ENCODE assay signal across 8 cellular contexts in genomic region chr4:128386761-128387599, GRCh38.
DNase-seq lines count a peak whose midpoint lies in the region; ATAC-seq and TF ChIP-seq lines count a peak whose summit lies in the region.

No MANE protein-coding gene starts in this region.

- CTCF ChIA-PET in OCI-LY7 (lab: Charles Lee; ENCODE audit: unreplicated experiment) = no interaction called here

- DNase-seq in DMS79 (lab: John Stamatoyannopoulos, UW) (peak; percentile 16), NCI-H2029 treated with DMSO at 0.1 percent for 48 hours (lab: John Stamatoyannopoulos, UW) (peak; percentile 25), cerebellar cortex (ENCODE audit: low spot score) (peak; percentile 96), left kidney (ENCODE audit: low read depth, low spot score) (peak; percentile 73), suprapubic skin (ENCODE audit: low spot score in 2 of 2) (peak; percentile 94 to 96), GM23338 (ENCODE audit: low spot score) (no peak), OCI-LY7 (ENCODE audit: low spot score) (no peak)

- no peak for TF ChIP-seq EP300 in suprapubic skin (IDR thresholded peaks at IDR 0.05)

- no peaks in the 10 kb centered on the region for H3K9me3 Mint-ChIP-seq in GM23338

- H3K9me3 ChIP-seq in suprapubic skin (no peaks in the 10 kb centered on the region), OCI-LY7 (ENCODE audit: low read length) (no peaks in the 10 kb centered on the region)

- no peaks in the 10 kb centered on the region for H3K36me3 Mint-ChIP-seq in GM23338 (ENCODE audit: low read depth)

- H3K36me3 ChIP-seq in suprapubic skin (no peaks in the 10 kb centered on the region), GM23338 (ENCODE audit: insufficient read depth) (no peaks in the 10 kb centered on the region), OCI-LY7 (ENCODE audit: insufficient read depth, low read length) (no peaks in the 10 kb centered on the region)

- H3K4me3 Mint-ChIP-seq in GM23338 = no peak overlapping the region

- H3K4me1 ChIP-seq in suprapubic skin (peaks cover 62% of the 10 kb centered on the region), GM23338 (ENCODE audit: insufficient read depth) (peaks cover 16% of the 10 kb centered on the region), OCI-LY7 (ENCODE audit: insufficient read depth, low read length, poor library complexity, severe bottlenecking) (no peaks in the 10 kb centered on the region)

- POLR2A ChIA-PET in OCI-LY7 (lab: Charles Lee) = no interaction called here

- H3K27me3 ChIP-seq in suprapubic skin = no peaks in the 10 kb centered on the region
- H3K27me3 ChIP-seq in GM23338 (ENCODE audit: insufficient read depth) = no peaks in the 10 kb centered on the region

- no peaks in the 10 kb centered on the region for H3K27me3 Mint-ChIP-seq in GM23338 (ENCODE audit: insufficient read depth, low read depth, poor library complexity)

- no peak for ATAC-seq in GM18498 (IDR thresholded peaks at IDR 0.05; ENCODE audit: unreplicated experiment)
- ATAC-seq in GM23338 = no peak; the same call in 2 of the 3 replicates

- H3K4me2 ChIP-seq in GM23338 = no peak overlapping the region
- H3K4me2 ChIP-seq in OCI-LY7 (ENCODE audit: low read length) = no peak overlapping the region

- H3K4me1 Mint-ChIP-seq in GM23338 = peaks cover 22% of the 10 kb centered on the region

- H3K9me2 ChIP-seq in GM23338 (ENCODE audit: insufficient read depth) (no peaks in the 10 kb centered on the region), OCI-LY7 (ENCODE audit: insufficient read depth, low read length) (no peaks in the 10 kb centered on the region)

- H3F3A ChIP-seq in GM23338 (replicated peaks; ENCODE audit: low read depth) = no peaks in the 10 kb centered on the region

- no peak for TF ChIP-seq POLR2A in suprapubic skin (IDR thresholded peaks at IDR 0.05)

- BruUV-seq in OCI-LY7 (replicated peaks; lab: Mats Ljungman, UMichigan) = no TSS peak

- H3K27ac ChIP-seq in suprapubic skin (peak overlapping the region; percentile 92), GM23338 (ENCODE audit: low read depth) (no peak overlapping the region), OCI-LY7 (ENCODE audit: low read depth, low read length, poor library complexity, severe bottlenecking) (no peak overlapping the region)

- H3K4me3 ChIP-seq in suprapubic skin = peak overlapping the region; percentile 6
- H3K4me3 ChIP-seq in GM23338 = no peak overlapping the region
- H3K4me3 ChIP-seq in OCI-LY7 (ENCODE audit: low read depth, low read length, poor library complexity, severe bottlenecking) = no peak overlapping the region

- no peak overlapping the region for H2AFZ ChIP-seq in GM23338
- no peak overlapping the region for H2AFZ ChIP-seq in OCI-LY7 (ENCODE audit: low read length)

- intact Hi-C loops in OCI-LY7 (cut with micrococcal nuclease; ENCODE audit: unreplicated experiment) = no loop called here

- no peak for TF ChIP-seq CTCF in suprapubic skin (IDR thresholded peaks at IDR 0.05)
- no peak for TF ChIP-seq CTCF in GM23338 (conservative IDR thresholded peaks at IDR 0.05; ENCODE audit: low read depth in 2 of 2)
- no peak for TF ChIP-seq CTCF in OCI-LY7 (conservative IDR thresholded peaks at IDR 0.05; ENCODE audit: low read length)

- 15% methylated on average over 10 of the region's 15 CpGs for WGBS in suprapubic skin

- no peaks in the 10 kb centered on the region for H3K79me2 ChIP-seq in GM23338 (replicated peaks; ENCODE audit: insufficient read depth)
- no peaks in the 10 kb centered on the region for H3K79me2 ChIP-seq in OCI-LY7 (ENCODE audit: insufficient read depth, low read depth, low read length)

- H4K20me1 ChIP-seq in GM23338 (replicated peaks; ENCODE audit: insufficient read depth) (no peaks in the 10 kb centered on the region), OCI-LY7 (ENCODE audit: insufficient read depth, low read length) (no peaks in the 10 kb centered on the region)

- H3K27ac Mint-ChIP-seq in GM23338 = no peak overlapping the region

TF ChIP-seq in GM23338, 12 proteins besides CTCF, POLR2A, EP300 and RAD21:
- TF ChIP-seq POLR2AphosphoS5 (IDR thresholded peaks at IDR 0.05; ENCODE audit: low read depth) = no peak
TF ChIP-seq in GM23338: peak in this region for 0.

Comparison
In these comparisons a context has a peak if more than half of its experiments do, and no peak if none do; other contexts are left out.
1. DNase-seq: peak in DMS79 (single experiment), NCI-H2029 treated with DMSO at 0.1 percent for 48 hours (single experiment), cerebellar cortex (single experiment), left kidney (single experiment) and suprapubic skin (2 of 2); none in GM23338 (single experiment) and OCI-LY7 (single experiment).